ENCODE assay signal across 1 cellular context in genomic region chr20:61387204-61387958, GRCh38.
TF ChIP-seq lines count a peak whose summit lies in the region.

No MANE protein-coding gene starts in this region.

TF ChIP-seq in H1, 55 proteins besides CTCF, POLR2A, EP300 and RAD21 (continued from another document):
- TF ChIP-seq CTBP2 (IDR thresholded peaks at IDR 0.05; ENCODE audit: borderline replicate concordance, insufficient read depth, insufficient read length, low read length) (no peak), CBX5 (IDR thresholded peaks at IDR 0.05; ENCODE audit: low read depth, low read length) (no peak), SIX5 (IDR thresholded peaks at IDR 0.05; ENCODE audit: low read depth, low read length) (no peak), YY1 (IDR thresholded peaks at IDR 0.05; ENCODE audit: low read depth, low read length) (no peak), CHD7 (IDR thresholded peaks at IDR 0.05; ENCODE audit: insufficient replicate concordance, low read length) (no peak)
